ENCODE assay signal across 8 cellular contexts in the genomic region with DNA sequence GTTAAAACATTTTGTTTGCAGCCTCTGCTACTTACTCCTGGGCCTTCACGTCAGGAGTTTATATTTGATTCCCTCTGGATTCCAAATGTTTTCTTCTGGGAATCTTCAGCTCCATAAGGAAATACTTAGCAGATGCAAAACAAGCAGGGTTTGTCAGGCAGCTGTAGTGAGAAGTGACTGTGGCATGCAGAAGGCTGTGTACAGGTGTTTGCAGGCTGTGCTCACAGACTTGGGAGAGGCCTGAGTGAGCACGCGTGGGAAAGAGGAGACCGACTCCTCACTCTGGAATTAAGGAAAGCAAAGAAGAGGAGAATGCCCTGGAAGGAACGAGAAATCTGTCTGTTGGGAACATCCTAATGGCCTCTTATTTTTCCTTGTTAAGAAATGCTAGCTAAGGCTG.
DNase-seq lines count a peak whose midpoint lies in the region; ATAC-seq and TF ChIP-seq lines count a peak whose summit lies in the region.

No MANE protein-coding gene starts in this region.

- no peak for TF ChIP-seq POLR2A in thyroid gland (IDR thresholded peaks at IDR 0.05)

- 77 to 81% methylated on average over 5 of the region's 5 CpGs for WGBS in thyroid gland, 2 donors
- no CpG with 5 or more reads among the region's 5 CpGs for WGBS in mesendoderm (ENCODE audit: extremely low coverage, insufficient coverage, low lambda C conversion rate)

- H3K9me3 Mint-ChIP-seq in activated CD8-positive, alpha-beta memory T cell treated with anti-CD3 and anti-CD28 coated beads, Interleukin-2, amount 10 ng/mL, durations not matched to agents 7 days and 5 days (ENCODE audit: low read depth), result no peaks in the 10 kb centered on the region

- H3K18ac ChIP-seq in mesendoderm (ENCODE audit: low read length), result no peak overlapping the region

- peak overlapping the region; percentile 54 for H3K27ac ChIP-seq in brain microvascular endothelial cell
- peak overlapping the region; percentile 50 for H3K27ac ChIP-seq in lower lobe of right lung
- peak overlapping the region; percentile 58 to 70 (median 62) for H3K27ac ChIP-seq in thyroid gland
- H3K27ac ChIP-seq in mesendoderm (ENCODE audit: low read depth, low read length), result no peak overlapping the region

- no peak overlapping the region for H3K9ac ChIP-seq in mesendoderm (ENCODE audit: low read length)

- no peak overlapping the region for H3K4me3 Mint-ChIP-seq in activated CD8-positive, alpha-beta memory T cell treated with anti-CD3 and anti-CD28 coated beads, Interleukin-2, amount 10 ng/mL, durations not matched to agents 7 days and 5 days

- H3K4me1 ChIP-seq in lower lobe of right lung (peaks cover 85% of the 10 kb centered on the region), thyroid gland (peaks cover 41 to 71% of the 10 kb centered on the region in 2 donors), mesendoderm (ENCODE audit: control insufficient read depth, low read depth, low read length) (no peaks in the 10 kb centered on the region)

- CTCF ChIA-PET in activated CD8-positive, alpha-beta memory T cell treated with anti-CD3 and anti-CD28 coated beads, Interleukin-2, amount 10 ng/mL, durations not matched to agents 7 days and 5 days (lab: Charles Lee), result interaction anchor here (0.6 to 1.1 kb wide), 2 partner anchors 9 to 70 kb away, joined by 3 read pairs; no protein-coding TSS in a partner anchor

- no peak overlapping the region for H3K4me2 ChIP-seq in mesendoderm (ENCODE audit: low read length)

- peaks cover 45% of the 10 kb centered on the region for H3K36me3 ChIP-seq in brain microvascular endothelial cell (replicated peaks)
- peaks cover 83% of the 10 kb centered on the region for H3K36me3 ChIP-seq in lower lobe of right lung
- H3K36me3 ChIP-seq in thyroid gland, result no peaks in the 10 kb centered on the region
- H3K36me3 ChIP-seq in mesendoderm (ENCODE audit: control insufficient read depth, insufficient read depth, low read length), result no peaks in the 10 kb centered on the region

- in situ Hi-C loops in brain microvascular endothelial cell (cut with HindIII; ENCODE audit: low pct_ligation_motif_present, low sequenced_read_pairs), result no loop called here

- H3K27ac Mint-ChIP-seq in activated CD8-positive, alpha-beta memory T cell treated with anti-CD3 and anti-CD28 coated beads, Interleukin-2, amount 10 ng/mL, durations not matched to agents 7 days and 5 days, result peak overlapping the region; percentile 73

- no peak overlapping the region for H4K5ac ChIP-seq in mesendoderm (ENCODE audit: low read length)

- H3K27me3 ChIP-seq in brain microvascular endothelial cell (replicated peaks) (no peaks in the 10 kb centered on the region), lower lobe of right lung (ENCODE audit: low read depth) (no peaks in the 10 kb centered on the region), thyroid gland (no peaks in the 10 kb centered on the region), mesendoderm (ENCODE audit: insufficient read depth, low read length, poor library complexity) (no peaks in the 10 kb centered on the region)

- H3K9me3 ChIP-seq in lower lobe of right lung, result no peaks in the 10 kb centered on the region
- H3K9me3 ChIP-seq in thyroid gland, result no peaks in the 10 kb centered on the region

- H4K8ac ChIP-seq in mesendoderm (ENCODE audit: low read depth, low read length), result no peak overlapping the region

- H3K79me2 ChIP-seq in mesendoderm (ENCODE audit: control insufficient read depth, insufficient read depth, low read length), result no peaks in the 10 kb centered on the region

- H3K27me3 Mint-ChIP-seq in activated CD8-positive, alpha-beta memory T cell treated with anti-CD3 and anti-CD28 coated beads, Interleukin-2, amount 10 ng/mL, durations not matched to agents 7 days and 5 days, result no peaks in the 10 kb centered on the region

- no peak overlapping the region for H2AK5ac ChIP-seq in mesendoderm (ENCODE audit: low read length)

- peaks cover 68% of the 10 kb centered on the region for H3K4me1 Mint-ChIP-seq in activated CD8-positive, alpha-beta memory T cell treated with anti-CD3 and anti-CD28 coated beads, Interleukin-2, amount 10 ng/mL, durations not matched to agents 7 days and 5 days

- TF ChIP-seq CTCF in brain microvascular endothelial cell (IDR thresholded peaks at IDR 0.05; ENCODE audit: low read depth, low read length, missing control alignments) (no peak), lower lobe of right lung (IDR thresholded peaks at IDR 0.05) (no peak), thyroid gland (IDR thresholded peaks at IDR 0.05) (no peak)

- no peaks in the 10 kb centered on the region for H3K79me1 ChIP-seq in mesendoderm (ENCODE audit: low read length)

- peaks cover 74% of the 10 kb centered on the region for H3K36me3 Mint-ChIP-seq in activated CD8-positive, alpha-beta memory T cell treated with anti-CD3 and anti-CD28 coated beads, Interleukin-2, amount 10 ng/mL, durations not matched to agents 7 days and 5 days

- H2BK120ac ChIP-seq in mesendoderm (ENCODE audit: low read depth, low read length), result no peak overlapping the region

- intact Hi-C loops in lower lobe of right lung (cut with DNase I) (no loop called here), thyroid gland (cut with DNase I) (loop anchor here (10.0 kb wide), 1 partner anchor 84 kb away; the partner anchor contains the start of gene TGFBR2)

- H3K4me3 ChIP-seq in brain microvascular endothelial cell (ENCODE audit: low read depth, low read length) (no peak overlapping the region), lower lobe of right lung (no peak overlapping the region), thyroid gland (replicated peaks in 1 of 3) (no peak overlapping the region), mesendoderm (ENCODE audit: low read length) (no peak overlapping the region)

- DNase-seq in activated CD8-positive, alpha-beta memory T cell treated with anti-CD3 and anti-CD28 coated beads, Interleukin-2, amount 10 ng/mL, durations not matched to agents 7 days and 5 days, result no peak
- DNase-seq in activated CD8-positive, alpha-beta memory T cell treated with anti-CD3 and anti-CD28 coated beads, Interleukin-2, amount 50 U/mL, for 48 hours, result no peak
- DNase-seq in brain microvascular endothelial cell (peak; percentile 7), lower lobe of right lung (no peak), thyroid gland (no peak), mesendoderm (no peak), OCI-M1 (lab: John Stamatoyannopoulos, UW) (no peak), LoVo (ENCODE audit: low spot score) (no peak)

- H3K56ac ChIP-seq in mesendoderm (ENCODE audit: low read length), result no peak overlapping the region

- H3K4ac ChIP-seq in mesendoderm (ENCODE audit: low read depth, low read length), result no peak overlapping the region

- H2BK15ac ChIP-seq in mesendoderm (replicated peaks; ENCODE audit: low read depth), result no peak overlapping the region

- no peak for ATAC-seq in activated CD8-positive, alpha-beta memory T cell treated with anti-CD3 and anti-CD28 coated beads, Interleukin-2, amount 10 ng/mL, durations not matched to agents 7 days and 5 days
- peak in 1 of 2 donors; percentile 7 for ATAC-seq in lower lobe of right lung

- H2BK5ac ChIP-seq in mesendoderm (ENCODE audit: low read length), result no peak overlapping the region

- no peak overlapping the region for H3K23ac ChIP-seq in mesendoderm (ENCODE audit: low read length)
